In the genomic region with DNA sequence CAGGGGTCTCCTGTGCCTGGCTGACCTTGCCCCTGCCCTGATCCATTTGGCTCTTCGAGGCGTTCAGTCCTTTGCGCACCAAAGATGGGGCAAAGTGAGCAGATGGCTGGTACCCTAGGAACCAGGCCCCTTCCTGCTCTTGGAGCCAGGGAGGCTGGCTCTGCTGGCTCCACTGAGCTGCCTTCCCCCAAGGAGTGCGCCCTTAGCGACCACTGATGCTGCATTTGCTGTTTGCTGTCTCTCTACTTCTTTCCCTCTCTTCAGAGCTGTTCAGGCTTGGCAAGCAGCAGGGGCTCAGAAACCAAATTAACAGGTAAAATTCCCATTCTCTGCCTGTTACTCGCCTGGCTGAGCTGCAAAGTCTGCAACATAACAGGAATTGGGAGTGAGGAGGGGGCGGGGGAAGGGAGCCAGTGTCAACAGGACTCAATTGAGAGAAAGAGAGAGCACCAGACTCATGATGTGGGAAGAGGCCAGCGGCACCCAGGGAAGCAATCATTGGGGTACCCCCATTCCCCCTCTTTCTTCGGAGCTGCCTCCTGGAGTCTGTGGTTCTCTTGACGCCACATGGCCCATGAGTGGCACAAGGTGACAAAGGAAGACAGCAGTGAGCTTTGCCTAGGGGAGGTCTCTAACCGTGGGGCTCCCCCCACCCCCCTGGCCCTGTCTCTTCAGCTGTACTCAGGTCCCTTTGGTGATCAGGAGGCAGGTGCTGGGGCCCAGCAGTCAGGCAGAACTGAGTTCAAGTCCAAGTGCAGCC, we compare ENCODE assay signal across 14 cellular contexts.
"Had no signal": no experiment of that assay in that cellular context is flagged by ENCODE, and none has a peak within 500 bp of the region (broad histone marks: within the 10 kb centered on the region; RNA-seq: fewer than 3 reads in every experiment).

No MANE protein-coding gene starts in this region.

- H3K4me3 ChIP-seq: gastrocnemius medialis, heart right ventricle, pancreas, thyroid gland had no signal

- H3K36me3 ChIP-seq: gastrocnemius medialis, pancreas, thyroid gland had no signal

- ATAC-seq: activated naive CD8-positive, alpha-beta T cell treated with anti-CD3 and anti-CD28 coated beads, Interleukin-2, amount 50 U/mL, for 24 hours; gastrocnemius medialis; heart right ventricle; left ventricle myocardium superior; pancreas; stimulated activated memory B cell treated with anti-CD40 and anti-IgM and Interleukin-4, amounts not matched to agents 10 μg/mL and 1 μg/mL and 100 μg/mL, for 72 hours had no signal

- DNase-seq: activated CD4-positive, alpha-beta T cell treated with anti-CD3 and anti-CD28 coated beads for 1 hour; activated CD4-positive, alpha-beta T cell treated with anti-CD3 and anti-CD28 coated beads, Interleukin-2, amount 50 U/mL, for 4 hours; activated naive CD4-positive, alpha-beta T cell treated with anti-CD3 and anti-CD28 coated beads for 36 hours; activated naive CD8-positive, alpha-beta T cell treated with anti-CD3 and anti-CD28 coated beads, Interleukin-2, amount 50 U/mL, for 24 hours; activated T-cell treated with anti-CD3 and anti-CD28 coated beads for 4 hours; aorta; erythroblast; gastrocnemius medialis; heart right ventricle; left ventricle myocardium superior; pancreas; retina had no signal

- H3K27me3 ChIP-seq: gastrocnemius medialis, heart right ventricle, pancreas, thyroid gland had no signal

- H3K27ac ChIP-seq: pancreas, thyroid gland had no signal

- H3K9me3 ChIP-seq: gastrocnemius medialis, pancreas, thyroid gland had no signal
